Comparison of ENCODE assay signal across 16 cellular contexts in genomic region chr11:71309181-71309580, GRCh38. TPM values are rescaled to one million over a fixed set of nuclear protein-coding genes. Genes with fewer than 3 reads are reported as not detected.
DNase-seq lines count a peak whose midpoint lies in the region; ATAC-seq and TF ChIP-seq lines count a peak whose summit lies in the region.
"Had no signal": no experiment of that assay in that cellular context is flagged by ENCODE, and none has a peak within 500 bp of the region (broad histone marks: within the 10 kb centered on the region; RNA-seq: fewer than 3 reads in every experiment).

No MANE protein-coding gene starts in this region.

- no peaks in the 10 kb centered on the region for H3K36me3 ChIP-seq in RWPE2 (ENCODE audit: low read depth)
- H3K36me3 ChIP-seq in spleen: no peaks in the 10 kb centered on the region

- TF ChIP-seq CTCF in RWPE2 (IDR thresholded peaks at IDR 0.05; ENCODE audit: poor library complexity, severe bottlenecking) (no peak), spleen (IDR thresholded peaks at IDR 0.05 in 8 of 11, conservative IDR thresholded peaks at IDR 0.05 in 3 of 11) (no peak)

- WGBS in spleen, 5 donors: 89 to 93% (median 92%) methylated on average over 7 of the region's 7 CpGs

- H3K9me3 ChIP-seq in RWPE2 (ENCODE audit: severe bottlenecking): no peaks in the 10 kb centered on the region
- H3K9me3 ChIP-seq in spleen: no peaks in the 10 kb centered on the region

- no peak overlapping the region for H3K4me3 ChIP-seq in RWPE2 (ENCODE audit: severe bottlenecking)
- no peak overlapping the region for H3K4me3 ChIP-seq in spleen
- H3K4me3 ChIP-seq: K562 had no signal

- TF ChIP-seq POLR2A in spleen (IDR thresholded peaks at IDR 0.05): no peak
- TF ChIP-seq POLR2A in GM18505 (IDR thresholded peaks at IDR 0.05; ENCODE audit: borderline replicate concordance, extremely low read depth, insufficient read depth, insufficient read length): no peak

- intact Hi-C loops in spleen (cut with DNase I; ENCODE audit: low total_unique reads): no loop called here

- no peaks in the 10 kb centered on the region for H3K27me3 ChIP-seq in RWPE2 (ENCODE audit: insufficient read depth, poor library complexity, severe bottlenecking)
- H3K27me3 ChIP-seq in spleen (replicated peaks in 1 of 7): peaks cover 0 to 9% (median 0%) of the 10 kb centered on the region in 7 donors

- no peak overlapping the region for H3K27ac ChIP-seq in RWPE2 (ENCODE audit: poor library complexity, severe bottlenecking)
- H3K27ac ChIP-seq in spleen: no peak overlapping the region
- H3K27ac ChIP-seq: 22Rv1, C4-2B had no signal

- H3K4me1 ChIP-seq in RWPE2 (ENCODE audit: insufficient read depth, poor library complexity, severe bottlenecking) (no peaks in the 10 kb centered on the region), spleen (no peaks in the 10 kb centered on the region)

- ATAC-seq in RWPE2 (ENCODE audit: low read depth): no peak
- no peak for ATAC-seq in left lobe of liver
- no peak for ATAC-seq in GM18505 (IDR thresholded peaks at IDR 0.05; ENCODE audit: unreplicated experiment)
- ATAC-seq in GM21390 (IDR thresholded peaks at IDR 0.05; ENCODE audit: unreplicated experiment): no peak
- ATAC-seq: K562 had no signal

- DNase-seq in activated CD8-positive, alpha-beta memory T cell treated with anti-CD3 and anti-CD28 coated beads for 24 hours: peak; percentile 37
- no peak for DNase-seq in activated CD8-positive, alpha-beta memory T cell treated with anti-CD3 and anti-CD28 coated beads, Interleukin-2, amount 50 U/mL, for 4 hours
- peak; percentile 7 for DNase-seq in RWPE2 (ENCODE audit: low spot score)
- peak; percentile 7 for DNase-seq in left lobe of liver (ENCODE audit: low spot score)
- peak; percentile 2 for DNase-seq in spleen
- no peak for DNase-seq in NCI-H748 (lab: John Stamatoyannopoulos, UW; ENCODE audit: unreplicated experiment)
- DNase-seq: AML-193, NCI-H1092 treated with DMSO at 0.1 percent for 48 hours, NCI-H146, NCI-H2081, RPMI8226 had no signal

RNA-seq across cellular contexts. Expression of gene SHANK2, which starts 56.8 kb away (rescaled TPM):
- 33.8 TPM for total RNA-seq in left lobe of liver
- total RNA-seq in spleen: 10 to 100 TPM in 5 of 7 donors, 1 to 10 TPM in 2; 5.7 to 23.8 (median 12.1) TPM
- polyA plus RNA-seq in spleen: 1 to 10 TPM in 1 of 3 donors, under 1 TPM in 2; 0.30 to 1.4 (median 0.61) TPM

Comparison
In these comparisons a context has a peak if more than half of its experiments do, and no peak if none do; other contexts are left out.
1. DNase-seq: peak in activated CD8-positive, alpha-beta memory T cell treated with anti-CD3 and anti-CD28 coated beads for 24 hours (single experiment), RWPE2 (single experiment), left lobe of liver (single experiment) and spleen (single experiment); none in activated CD8-positive, alpha-beta memory T cell treated with anti-CD3 and anti-CD28 coated beads, Interleukin-2, amount 50 U/mL, for 4 hours (single experiment) and NCI-H748 (single experiment).